In the genomic region with DNA sequence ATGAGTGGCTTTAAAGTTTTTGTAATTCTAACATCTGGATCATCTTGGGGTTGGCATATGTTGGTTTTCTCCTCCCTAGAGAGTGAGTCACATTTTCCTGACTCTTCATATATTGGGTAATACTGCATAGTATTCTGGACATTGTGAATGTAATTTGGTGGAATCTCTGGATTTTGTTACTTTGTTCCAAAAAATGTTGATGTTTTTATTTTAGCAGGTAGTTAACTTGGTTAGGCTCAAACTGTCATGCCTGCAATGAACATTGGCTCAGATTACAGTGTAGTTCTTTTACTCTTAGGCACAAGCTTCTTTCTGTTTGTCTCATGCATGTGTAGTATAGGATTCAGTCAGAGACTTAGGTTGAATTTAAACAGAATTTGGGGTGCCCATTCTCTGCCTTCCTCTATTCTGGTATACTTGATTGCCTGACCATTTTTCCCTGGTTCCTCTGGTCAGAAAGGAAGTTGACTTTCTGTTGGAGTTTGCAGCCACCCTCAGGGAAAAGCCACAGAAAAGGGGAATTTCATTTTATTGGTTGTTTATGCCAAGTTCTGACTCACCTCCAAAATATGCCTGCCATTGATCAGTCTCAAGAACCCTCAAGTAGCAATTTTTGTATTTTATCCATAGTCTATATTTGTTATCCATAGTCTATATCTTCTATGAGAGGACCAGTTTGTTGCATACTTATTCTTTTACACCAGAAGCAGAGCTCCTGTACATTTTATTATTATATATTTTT, we compare ENCODE assay signal across 15 cellular contexts.
DNase-seq lines count a peak whose midpoint lies in the region; ATAC-seq, FAIRE-seq and TF ChIP-seq lines count a peak whose summit lies in the region.
"Had no signal": no experiment of that assay in that cellular context is flagged by ENCODE, and none has a peak within 500 bp of the region (broad histone marks: within the 10 kb centered on the region; RNA-seq: fewer than 3 reads in every experiment).

No MANE protein-coding gene starts in this region.

- H4K20me1 ChIP-seq in PC-9 (ENCODE audit: insufficient read depth) (no peaks in the 10 kb centered on the region), fibroblast of lung (ENCODE audit: control insufficient read depth, extremely low read depth, insufficient read depth, low read length) (no peaks in the 10 kb centered on the region)

- H3K4me2 ChIP-seq in PC-9, result peak overlapping the region; percentile 39
- H3K4me2 ChIP-seq in fibroblast of lung (ENCODE audit: extremely low read depth, insufficient read depth, low read length), result peak overlapping the region; percentile 78

- H2AFZ ChIP-seq in PC-9, result no peak overlapping the region
- H2AFZ ChIP-seq in fibroblast of lung (ENCODE audit: low read length), result no peak overlapping the region

- H3K4me1 ChIP-seq in breast epithelium (peaks cover 0 to 5% of the 10 kb centered on the region in 2 donors), PC-9 (replicated peaks; ENCODE audit: insufficient read depth) (peaks cover 12% of the 10 kb centered on the region), fibroblast of lung (ENCODE audit: control insufficient read depth, extremely low read depth, insufficient read depth, low read length) (peaks cover 23% of the 10 kb centered on the region), SJCRH30 (peaks cover 9% of the 10 kb centered on the region)

- H3K4me1 Mint-ChIP-seq in MCF 10A (ENCODE audit: insufficient read depth, unreplicated experiment), result peaks cover 30% of the 10 kb centered on the region

- H3F3A ChIP-seq in PC-9 (ENCODE audit: insufficient read depth, low read depth), result no peaks in the 10 kb centered on the region; the same call in 1 of the 2 replicates

- CTCF ChIA-PET in MCF 10A (lab: Yijun Ruan, JAX), result no interaction called here
- CTCF ChIA-PET in PC-9 (lab: Charles Lee), result no interaction called here

- H3K9me3 ChIP-seq in breast epithelium (no peaks in the 10 kb centered on the region), PC-9 (ENCODE audit: insufficient read depth, low read depth) (no peaks in the 10 kb centered on the region), fibroblast of lung (ENCODE audit: control insufficient read depth, insufficient read depth, low read depth, low read length) (no peaks in the 10 kb centered on the region), SJCRH30 (replicated peaks) (no peaks in the 10 kb centered on the region)

- no peaks in the 10 kb centered on the region for H3K36me3 Mint-ChIP-seq in MCF 10A (ENCODE audit: insufficient read depth, unreplicated experiment)

- DNase-seq in MCF 10A (ENCODE audit: unreplicated experiment) (peak; percentile 77), breast epithelium (ENCODE audit: low spot score in 2 of 2) (no peak), PC-9 (no peak), fibroblast of lung (ENCODE audit: low read depth in 2 of 2) (peak; percentile 71 to 92), urothelium cell line (ENCODE audit: low spot score) (peak; percentile 32), SJCRH30 (no peak), HuH-7 (ENCODE audit: low spot score) (no peak)
- DNase-seq: activated gamma-delta T cell treated with Interleukin-2 at 50 U/mL for 16 hours, C1 segment of cervical spinal cord, NCI-H524 had no signal

- H3K27me3 ChIP-seq in breast epithelium (no peaks in the 10 kb centered on the region), PC-9 (ENCODE audit: insufficient read depth, low read depth) (no peaks in the 10 kb centered on the region), fibroblast of lung (ENCODE audit: control insufficient read depth, insufficient read depth, low read length) (no peaks in the 10 kb centered on the region), SJCRH30 (no peaks in the 10 kb centered on the region)

- no peak for FAIRE-seq in urothelium cell line (lab: Jason Lieb, UNC)
- FAIRE-seq: GM18507, TTC549 had no signal

- H3K4me3 ChIP-seq in breast epithelium (no peak overlapping the region), PC-9 (no peak overlapping the region), fibroblast of lung (replicated peaks in 1 of 4; ENCODE audit: control extremely low read depth in 1 of 4, insufficient read depth in 1 of 4, low read depth in 3 of 4, low read length in 4 of 4) (peak overlapping the region in 1 of 4 experiments; percentile 11), SJCRH30 (no peak overlapping the region)

- no peak for TF ChIP-seq CTCF in MCF 10A (IDR thresholded peaks at IDR 0.05; ENCODE audit: unreplicated experiment)
- no peak for TF ChIP-seq CTCF in breast epithelium (IDR thresholded peaks at IDR 0.05)
- no peak for TF ChIP-seq CTCF in PC-9 (conservative IDR thresholded peaks at IDR 0.05)
- no peak for TF ChIP-seq CTCF in fibroblast of lung (conservative IDR thresholded peaks at IDR 0.05 in 1 of 2, IDR thresholded peaks at IDR 0.05 in 1 of 2; ENCODE audit: low read depth in 1 of 2, low read length in 2 of 2)

- intact Hi-C loops in MCF 10A (cut with micrococcal nuclease), result no loop called here
- intact Hi-C loops in breast epithelium (cut with DNase I; ENCODE audit: low total_unique reads), result no loop called here
- intact Hi-C loops in PC-9 (cut with micrococcal nuclease; ENCODE audit: unreplicated experiment), result no loop called here

- no peak for TF ChIP-seq POLR2A in breast epithelium (IDR thresholded peaks at IDR 0.05)

- H3K27me3 Mint-ChIP-seq in MCF 10A (ENCODE audit: insufficient read depth, unreplicated experiment), result no peaks in the 10 kb centered on the region
- H3K27me3 Mint-ChIP-seq: IgD-negative memory B cell had no signal

- BruUV-seq in MCF 10A (replicated peaks; lab: Mats Ljungman, UMichigan), result no TSS peak
- no TSS peak for BruUV-seq in PC-9 (replicated peaks; lab: Mats Ljungman, UMichigan)

- H3K9ac ChIP-seq in fibroblast of lung (ENCODE audit: insufficient read depth, low read length), result no peak overlapping the region

- no peaks in the 10 kb centered on the region for H3K9me3 Mint-ChIP-seq in MCF 10A (ENCODE audit: unreplicated experiment)
- H3K9me3 Mint-ChIP-seq: IgD-negative memory B cell had no signal

- POLR2A ChIA-PET in MCF 10A (lab: Yijun Ruan, JAX) (interaction anchor here (0.5 to 2.1 kb wide), 2 partner anchors 13 to 153 kb away, joined by 3 to 8 read pairs; no protein-coding TSS in a partner anchor), PC-9 (lab: Charles Lee; ENCODE audit: unreplicated experiment) (interaction anchor here (0.7 kb wide), 1 partner anchor 13 kb away, joined by 4 read pairs; no protein-coding TSS in a partner anchor)

- ATAC-seq in GM19463 (IDR thresholded peaks at IDR 0.05; ENCODE audit: unreplicated experiment), result no peak
- ATAC-seq: sciatic nerve had no signal

- H3K36me3 ChIP-seq in breast epithelium (no peaks in the 10 kb centered on the region), PC-9 (ENCODE audit: low read depth) (no peaks in the 10 kb centered on the region), fibroblast of lung (ENCODE audit: control insufficient read depth, insufficient read depth, low read length) (no peaks in the 10 kb centered on the region), SJCRH30 (no peaks in the 10 kb centered on the region)

- peak overlapping the region; percentile 26 for H3K4me3 Mint-ChIP-seq in MCF 10A (ENCODE audit: unreplicated experiment)
- H3K4me3 Mint-ChIP-seq: IgD-negative memory B cell had no signal

- no peaks in the 10 kb centered on the region for H3K9me2 ChIP-seq in PC-9 (ENCODE audit: insufficient read depth)

- H3K79me2 ChIP-seq in PC-9 (ENCODE audit: low read depth) (no peaks in the 10 kb centered on the region), fibroblast of lung (ENCODE audit: control insufficient read depth, insufficient read depth, low read length) (no peaks in the 10 kb centered on the region)

- H3K27ac ChIP-seq in breast epithelium (no peak overlapping the region), PC-9 (no peak overlapping the region), fibroblast of lung (ENCODE audit: insufficient read depth, low read length) (peak overlapping the region; percentile 70), SJCRH30 (no peak overlapping the region)

- H3K27ac Mint-ChIP-seq in MCF 10A (ENCODE audit: low read depth, unreplicated experiment), result peak overlapping the region; percentile 65

Comparison
In these comparisons a context has a peak if more than half of its experiments do, and no peak if none do; other contexts are left out.
1. DNase-seq: peak in MCF 10A (single experiment), fibroblast of lung (2 of 2) and urothelium cell line (single experiment); none in breast epithelium (0 of 2), PC-9 (0 of 2), SJCRH30 (0 of 2) and HuH-7 (single experiment).